Comparison of ENCODE assay signal across 1 cellular context in the genomic region with DNA sequence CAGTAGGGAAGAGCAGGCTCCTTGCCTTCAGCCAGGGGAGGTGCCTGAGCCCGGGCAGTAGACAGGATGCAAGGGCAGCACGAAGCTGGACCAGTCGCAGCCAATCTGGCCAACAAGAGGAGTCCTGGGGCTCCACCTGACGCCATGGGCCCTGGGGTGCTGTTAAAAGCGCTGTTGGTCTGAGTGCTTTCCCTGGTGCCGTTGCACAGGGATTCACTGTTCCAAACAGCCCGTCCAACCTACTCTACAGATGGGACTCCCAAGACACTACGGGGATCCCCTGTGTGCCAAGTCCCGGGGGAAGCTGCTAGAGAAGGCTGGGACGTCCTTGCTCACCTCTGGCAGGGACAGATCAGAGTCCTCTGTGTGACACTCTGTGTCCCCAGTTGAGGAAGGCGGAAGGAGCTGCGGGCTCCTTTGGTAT.
TF ChIP-seq lines count a peak whose summit lies in the region.

No MANE protein-coding gene starts in this region.

TF ChIP-seq in HepG2, 621 proteins besides CTCF, POLR2A, EP300 and RAD21 (continued from another document):
- TF ChIP-seq NFE2 (CRISPR knock-in tag; IDR thresholded peaks at IDR 0.05) (no peak), CAMTA2 (CRISPR knock-in tag; IDR thresholded peaks at IDR 0.05; ENCODE audit: borderline replicate concordance) (no peak), XBP1 (CRISPR knock-in tag; IDR thresholded peaks at IDR 0.05) (no peak), ZSCAN22 (CRISPR knock-in tag; IDR thresholded peaks at IDR 0.05) (no peak), ZNF136 (CRISPR knock-in tag; IDR thresholded peaks at IDR 0.05; ENCODE audit: low read depth) (no peak), ZNF343 (CRISPR knock-in tag; IDR thresholded peaks at IDR 0.05) (no peak; the same call in 1 of the 2 replicates), HMG20A (CRISPR knock-in tag; IDR thresholded peaks at IDR 0.05; ENCODE audit: borderline replicate concordance) (no peak), ZNF883 (CRISPR knock-in tag; IDR thresholded peaks at IDR 0.05; ENCODE audit: not compliant biosample characterization) (no peak), CHCHD3 (CRISPR knock-in tag; IDR thresholded peaks at IDR 0.05) (no peak), CSRNP1 (CRISPR knock-in tag; IDR thresholded peaks at IDR 0.05) (no peak), SETDB1 (CRISPR knock-in tag; IDR thresholded peaks at IDR 0.05; ENCODE audit: borderline replicate concordance) (no peak), ZNF777 (CRISPR knock-in tag; IDR thresholded peaks at IDR 0.05) (no peak), HOXA7 (CRISPR knock-in tag; IDR thresholded peaks at IDR 0.05) (no peak), U2AF1 (optimal IDR thresholded peaks at IDR 0.05; ENCODE audit: low read depth, low read length) (no peak), NAIF1 (CRISPR knock-in tag; IDR thresholded peaks at IDR 0.05; ENCODE audit: borderline replicate concordance) (0 out of 2 replicates have a peak, but pooled peaks have one; percentile 14), ZNF292 (CRISPR knock-in tag; IDR thresholded peaks at IDR 0.05; ENCODE audit: borderline replicate concordance, low read depth) (no peak), ZSCAN25 (CRISPR knock-in tag; IDR thresholded peaks at IDR 0.05) (no peak), TBP (CRISPR knock-in tag; IDR thresholded peaks at IDR 0.05) (no peak), HOXA3 (CRISPR knock-in tag; IDR thresholded peaks at IDR 0.05) (no peak), NR2F1 (CRISPR knock-in tag; IDR thresholded peaks at IDR 0.05) (no peak), ZMYM4 (CRISPR knock-in tag; IDR thresholded peaks at IDR 0.05) (no peak), ZNF790 (CRISPR knock-in tag; IDR thresholded peaks at IDR 0.05; ENCODE audit: borderline replicate concordance) (no peak), ZNF605 (CRISPR knock-in tag; IDR thresholded peaks at IDR 0.05) (peak; percentile 4; the same call in 1 of the 2 replicates), MAZ (IDR thresholded peaks at IDR 0.05; ENCODE audit: borderline replicate concordance, low read depth, low read length) (no peak), MAZ (CRISPR knock-in tag; IDR thresholded peaks at IDR 0.05; ENCODE audit: low read depth) (no peak), JARID2 (CRISPR knock-in tag; IDR thresholded peaks at IDR 0.05; ENCODE audit: insufficient replicate concordance) (no peak), ZNF788 (CRISPR knock-in tag; IDR thresholded peaks at IDR 0.05; ENCODE audit: borderline replicate concordance) (0 out of 2 replicates have a peak, but pooled peaks have one; percentile 10)
- TF ChIP-seq, protein P1, sequence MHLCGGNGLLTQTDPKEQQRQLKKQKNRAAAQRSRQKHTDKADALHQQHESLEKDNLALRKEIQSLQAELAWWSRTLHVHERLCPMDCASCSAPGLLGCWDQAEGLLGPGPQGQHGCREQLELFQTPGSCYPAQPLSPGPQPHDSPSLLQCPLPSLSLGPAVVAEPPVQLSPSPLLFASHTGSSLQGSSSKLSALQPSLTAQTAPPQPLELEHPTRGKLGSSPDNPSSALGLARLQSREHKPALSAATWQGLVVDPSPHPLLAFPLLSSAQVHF (CRISPR knock-in tag; IDR thresholded peaks at IDR 0.05), result 0 out of 2 replicates have a peak, but pooled peaks have one; percentile 4
- TF ChIP-seq, protein P2, sequence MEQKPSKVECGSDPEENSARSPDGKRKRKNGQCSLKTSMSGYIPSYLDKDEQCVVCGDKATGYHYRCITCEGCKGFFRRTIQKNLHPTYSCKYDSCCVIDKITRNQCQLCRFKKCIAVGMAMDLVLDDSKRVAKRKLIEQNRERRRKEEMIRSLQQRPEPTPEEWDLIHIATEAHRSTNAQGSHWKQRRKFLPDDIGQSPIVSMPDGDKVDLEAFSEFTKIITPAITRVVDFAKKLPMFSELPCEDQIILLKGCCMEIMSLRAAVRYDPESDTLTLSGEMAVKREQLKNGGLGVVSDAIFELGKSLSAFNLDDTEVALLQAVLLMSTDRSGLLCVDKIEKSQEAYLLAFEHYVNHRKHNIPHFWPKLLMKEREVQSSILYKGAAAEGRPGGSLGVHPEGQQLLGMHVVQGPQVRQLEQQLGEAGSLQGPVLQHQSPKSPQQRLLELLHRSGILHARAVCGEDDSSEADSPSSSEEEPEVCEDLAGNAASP (CRISPR knock-in tag; IDR thresholded peaks at IDR 0.05; ENCODE audit: borderline replicate concordance), result no peak
- TF ChIP-seq, protein P3, sequence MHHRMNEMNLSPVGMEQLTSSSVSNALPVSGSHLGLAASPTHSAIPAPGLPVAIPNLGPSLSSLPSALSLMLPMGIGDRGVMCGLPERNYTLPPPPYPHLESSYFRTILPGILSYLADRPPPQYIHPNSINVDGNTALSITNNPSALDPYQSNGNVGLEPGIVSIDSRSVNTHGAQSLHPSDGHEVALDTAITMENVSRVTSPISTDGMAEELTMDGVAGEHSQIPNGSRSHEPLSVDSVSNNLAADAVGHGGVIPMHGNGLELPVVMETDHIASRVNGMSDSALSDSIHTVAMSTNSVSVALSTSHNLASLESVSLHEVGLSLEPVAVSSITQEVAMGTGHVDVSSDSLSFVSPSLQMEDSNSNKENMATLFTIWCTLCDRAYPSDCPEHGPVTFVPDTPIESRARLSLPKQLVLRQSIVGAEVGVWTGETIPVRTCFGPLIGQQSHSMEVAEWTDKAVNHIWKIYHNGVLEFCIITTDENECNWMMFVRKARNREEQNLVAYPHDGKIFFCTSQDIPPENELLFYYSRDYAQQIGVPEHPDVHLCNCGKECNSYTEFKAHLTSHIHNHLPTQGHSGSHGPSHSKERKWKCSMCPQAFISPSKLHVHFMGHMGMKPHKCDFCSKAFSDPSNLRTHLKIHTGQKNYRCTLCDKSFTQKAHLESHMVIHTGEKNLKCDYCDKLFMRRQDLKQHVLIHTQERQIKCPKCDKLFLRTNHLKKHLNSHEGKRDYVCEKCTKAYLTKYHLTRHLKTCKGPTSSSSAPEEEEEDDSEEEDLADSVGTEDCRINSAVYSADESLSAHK (CRISPR knock-in tag; IDR thresholded peaks at IDR 0.05; ENCODE audit: borderline replicate concordance), result no peak
- TF ChIP-seq, protein P4, sequence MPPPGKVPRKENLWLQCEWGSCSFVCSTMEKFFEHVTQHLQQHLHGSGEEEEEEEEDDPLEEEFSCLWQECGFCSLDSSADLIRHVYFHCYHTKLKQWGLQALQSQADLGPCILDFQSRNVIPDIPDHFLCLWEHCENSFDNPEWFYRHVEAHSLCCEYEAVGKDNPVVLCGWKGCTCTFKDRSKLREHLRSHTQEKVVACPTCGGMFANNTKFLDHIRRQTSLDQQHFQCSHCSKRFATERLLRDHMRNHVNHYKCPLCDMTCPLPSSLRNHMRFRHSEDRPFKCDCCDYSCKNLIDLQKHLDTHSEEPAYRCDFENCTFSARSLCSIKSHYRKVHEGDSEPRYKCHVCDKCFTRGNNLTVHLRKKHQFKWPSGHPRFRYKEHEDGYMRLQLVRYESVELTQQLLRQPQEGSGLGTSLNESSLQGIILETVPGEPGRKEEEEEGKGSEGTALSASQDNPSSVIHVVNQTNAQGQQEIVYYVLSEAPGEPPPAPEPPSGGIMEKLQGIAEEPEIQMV (CRISPR knock-in tag; IDR thresholded peaks at IDR 0.05; ENCODE audit: low read depth), result no peak
- TF ChIP-seq, protein P5, sequence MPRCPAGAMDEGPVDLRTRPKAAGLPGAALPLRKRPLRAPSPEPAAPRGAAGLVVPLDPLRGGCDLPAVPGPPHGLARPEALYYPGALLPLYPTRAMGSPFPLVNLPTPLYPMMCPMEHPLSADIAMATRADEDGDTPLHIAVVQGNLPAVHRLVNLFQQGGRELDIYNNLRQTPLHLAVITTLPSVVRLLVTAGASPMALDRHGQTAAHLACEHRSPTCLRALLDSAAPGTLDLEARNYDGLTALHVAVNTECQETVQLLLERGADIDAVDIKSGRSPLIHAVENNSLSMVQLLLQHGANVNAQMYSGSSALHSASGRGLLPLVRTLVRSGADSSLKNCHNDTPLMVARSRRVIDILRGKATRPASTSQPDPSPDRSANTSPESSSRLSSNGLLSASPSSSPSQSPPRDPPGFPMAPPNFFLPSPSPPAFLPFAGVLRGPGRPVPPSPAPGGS (CRISPR knock-in tag; IDR thresholded peaks at IDR 0.05), result peak; percentile 47
- TF ChIP-seq, protein P6, sequence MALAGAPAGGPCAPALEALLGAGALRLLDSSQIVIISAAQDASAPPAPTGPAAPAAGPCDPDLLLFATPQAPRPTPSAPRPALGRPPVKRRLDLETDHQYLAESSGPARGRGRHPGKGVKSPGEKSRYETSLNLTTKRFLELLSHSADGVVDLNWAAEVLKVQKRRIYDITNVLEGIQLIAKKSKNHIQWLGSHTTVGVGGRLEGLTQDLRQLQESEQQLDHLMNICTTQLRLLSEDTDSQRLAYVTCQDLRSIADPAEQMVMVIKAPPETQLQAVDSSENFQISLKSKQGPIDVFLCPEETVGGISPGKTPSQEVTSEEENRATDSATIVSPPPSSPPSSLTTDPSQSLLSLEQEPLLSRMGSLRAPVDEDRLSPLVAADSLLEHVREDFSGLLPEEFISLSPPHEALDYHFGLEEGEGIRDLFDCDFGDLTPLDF (CRISPR knock-in tag; IDR thresholded peaks at IDR 0.05), result no peak
- TF ChIP-seq, protein P7, sequence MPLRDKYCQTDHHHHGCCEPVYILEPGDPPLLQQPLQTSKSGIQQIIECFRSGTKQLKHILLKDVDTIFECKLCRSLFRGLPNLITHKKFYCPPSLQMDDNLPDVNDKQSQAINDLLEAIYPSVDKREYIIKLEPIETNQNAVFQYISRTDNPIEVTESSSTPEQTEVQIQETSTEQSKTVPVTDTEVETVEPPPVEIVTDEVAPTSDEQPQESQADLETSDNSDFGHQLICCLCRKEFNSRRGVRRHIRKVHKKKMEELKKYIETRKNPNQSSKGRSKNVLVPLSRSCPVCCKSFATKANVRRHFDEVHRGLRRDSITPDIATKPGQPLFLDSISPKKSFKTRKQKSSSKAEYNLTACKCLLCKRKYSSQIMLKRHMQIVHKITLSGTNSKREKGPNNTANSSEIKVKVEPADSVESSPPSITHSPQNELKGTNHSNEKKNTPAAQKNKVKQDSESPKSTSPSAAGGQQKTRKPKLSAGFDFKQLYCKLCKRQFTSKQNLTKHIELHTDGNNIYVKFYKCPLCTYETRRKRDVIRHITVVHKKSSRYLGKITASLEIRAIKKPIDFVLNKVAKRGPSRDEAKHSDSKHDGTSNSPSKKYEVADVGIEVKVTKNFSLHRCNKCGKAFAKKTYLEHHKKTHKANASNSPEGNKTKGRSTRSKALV (CRISPR knock-in tag; IDR thresholded peaks at IDR 0.05), result no peak
- TF ChIP-seq, protein P8, sequence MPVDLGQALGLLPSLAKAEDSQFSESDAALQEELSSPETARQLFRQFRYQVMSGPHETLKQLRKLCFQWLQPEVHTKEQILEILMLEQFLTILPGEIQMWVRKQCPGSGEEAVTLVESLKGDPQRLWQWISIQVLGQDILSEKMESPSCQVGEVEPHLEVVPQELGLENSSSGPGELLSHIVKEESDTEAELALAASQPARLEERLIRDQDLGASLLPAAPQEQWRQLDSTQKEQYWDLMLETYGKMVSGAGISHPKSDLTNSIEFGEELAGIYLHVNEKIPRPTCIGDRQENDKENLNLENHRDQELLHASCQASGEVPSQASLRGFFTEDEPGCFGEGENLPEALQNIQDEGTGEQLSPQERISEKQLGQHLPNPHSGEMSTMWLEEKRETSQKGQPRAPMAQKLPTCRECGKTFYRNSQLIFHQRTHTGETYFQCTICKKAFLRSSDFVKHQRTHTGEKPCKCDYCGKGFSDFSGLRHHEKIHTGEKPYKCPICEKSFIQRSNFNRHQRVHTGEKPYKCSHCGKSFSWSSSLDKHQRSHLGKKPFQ (CRISPR knock-in tag; IDR thresholded peaks at IDR 0.05; ENCODE audit: insufficient replicate concordance), result no peak
- TF ChIP-seq, protein P9, sequence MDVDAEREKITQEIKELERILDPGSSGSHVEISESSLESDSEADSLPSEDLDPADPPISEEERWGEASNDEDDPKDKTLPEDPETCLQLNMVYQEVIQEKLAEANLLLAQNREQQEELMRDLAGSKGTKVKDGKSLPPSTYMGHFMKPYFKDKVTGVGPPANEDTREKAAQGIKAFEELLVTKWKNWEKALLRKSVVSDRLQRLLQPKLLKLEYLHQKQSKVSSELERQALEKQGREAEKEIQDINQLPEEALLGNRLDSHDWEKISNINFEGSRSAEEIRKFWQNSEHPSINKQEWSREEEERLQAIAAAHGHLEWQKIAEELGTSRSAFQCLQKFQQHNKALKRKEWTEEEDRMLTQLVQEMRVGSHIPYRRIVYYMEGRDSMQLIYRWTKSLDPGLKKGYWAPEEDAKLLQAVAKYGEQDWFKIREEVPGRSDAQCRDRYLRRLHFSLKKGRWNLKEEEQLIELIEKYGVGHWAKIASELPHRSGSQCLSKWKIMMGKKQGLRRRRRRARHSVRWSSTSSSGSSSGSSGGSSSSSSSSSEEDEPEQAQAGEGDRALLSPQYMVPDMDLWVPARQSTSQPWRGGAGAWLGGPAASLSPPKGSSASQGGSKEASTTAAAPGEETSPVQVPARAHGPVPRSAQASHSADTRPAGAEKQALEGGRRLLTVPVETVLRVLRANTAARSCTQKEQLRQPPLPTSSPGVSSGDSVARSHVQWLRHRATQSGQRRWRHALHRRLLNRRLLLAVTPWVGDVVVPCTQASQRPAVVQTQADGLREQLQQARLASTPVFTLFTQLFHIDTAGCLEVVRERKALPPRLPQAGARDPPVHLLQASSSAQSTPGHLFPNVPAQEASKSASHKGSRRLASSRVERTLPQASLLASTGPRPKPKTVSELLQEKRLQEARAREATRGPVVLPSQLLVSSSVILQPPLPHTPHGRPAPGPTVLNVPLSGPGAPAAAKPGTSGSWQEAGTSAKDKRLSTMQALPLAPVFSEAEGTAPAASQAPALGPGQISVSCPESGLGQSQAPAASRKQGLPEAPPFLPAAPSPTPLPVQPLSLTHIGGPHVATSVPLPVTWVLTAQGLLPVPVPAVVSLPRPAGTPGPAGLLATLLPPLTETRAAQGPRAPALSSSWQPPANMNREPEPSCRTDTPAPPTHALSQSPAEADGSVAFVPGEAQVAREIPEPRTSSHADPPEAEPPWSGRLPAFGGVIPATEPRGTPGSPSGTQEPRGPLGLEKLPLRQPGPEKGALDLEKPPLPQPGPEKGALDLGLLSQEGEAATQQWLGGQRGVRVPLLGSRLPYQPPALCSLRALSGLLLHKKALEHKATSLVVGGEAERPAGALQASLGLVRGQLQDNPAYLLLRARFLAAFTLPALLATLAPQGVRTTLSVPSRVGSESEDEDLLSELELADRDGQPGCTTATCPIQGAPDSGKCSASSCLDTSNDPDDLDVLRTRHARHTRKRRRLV (CRISPR knock-in tag; IDR thresholded peaks at IDR 0.05), result peak; percentile 59; the same call in 1 of the 2 replicates
